Comparison of ENCODE assay signal across 2 cellular contexts in genomic region chr1:206506803-206507394, GRCh38.
A peak's percentile ranks its signal among the peaks of the same experiment; 100 is the strongest.
TF ChIP-seq lines count a peak whose summit lies in the region.

No MANE protein-coding gene starts in this region.

TF ChIP-seq in A549, 52 proteins besides CTCF, POLR2A, EP300 and RAD21:
- TF ChIP-seq TP53 (CRISPR knock-in tag; IDR thresholded peaks at IDR 0.05), result no peak
- no peak for TF ChIP-seq SMC3 (IDR thresholded peaks at IDR 0.05)
- TF ChIP-seq KDM5A (IDR thresholded peaks at IDR 0.05), result no peak
- no peak for TF ChIP-seq MAFK (IDR thresholded peaks at IDR 0.05; ENCODE audit: partially characterized antibody)
- no peak for TF ChIP-seq FOXS1 (CRISPR knock-in tag; IDR thresholded peaks at IDR 0.05)
- TF ChIP-seq KDM1A (IDR thresholded peaks at IDR 0.05; ENCODE audit: low read depth), result no peak

TF ChIP-seq in K562, 482 proteins besides CTCF, POLR2A, EP300 and RAD21:
- TF ChIP-seq FOXP1 (CRISPR knock-in tag; IDR thresholded peaks at IDR 0.05) (0 out of 2 replicates have a peak, but pooled peaks have one; percentile 34), SIX5 (IDR thresholded peaks at IDR 0.05; ENCODE audit: borderline replicate concordance in 1 of 2, insufficient read depth in 1 of 2, low read depth in 1 of 2, low read length in 2 of 2) (no peak), GABPB1 (CRISPR knock-in tag; IDR thresholded peaks at IDR 0.05) (no peak), FOXO4 (CRISPR knock-in tag; IDR thresholded peaks at IDR 0.05) (no peak), ZBTB33 (CRISPR knock-in tag; IDR thresholded peaks at IDR 0.05) (peak; percentile 58), ZNF639 (CRISPR knock-in tag; conservative IDR thresholded peaks at IDR 0.05 in 1 of 2, IDR thresholded peaks at IDR 0.05 in 1 of 2) (no peak), GABPB2 (CRISPR knock-in tag; conservative IDR thresholded peaks at IDR 0.05) (no peak), ELF4 (CRISPR knock-in tag; IDR thresholded peaks at IDR 0.05) (no peak), ZBTB34 (CRISPR knock-in tag; IDR thresholded peaks at IDR 0.05) (no peak), GMEB1 (CRISPR knock-in tag; IDR thresholded peaks at IDR 0.05) (no peak), MBD1 (CRISPR knock-in tag; IDR thresholded peaks at IDR 0.05) (peak; percentile 72; the same call in 1 of the 2 replicates), RBBP5 (IDR thresholded peaks at IDR 0.05; ENCODE audit: borderline replicate concordance, insufficient read depth, low read length, poor library complexity, severe bottlenecking) (peak; percentile 7), CREB5 (CRISPR knock-in tag; IDR thresholded peaks at IDR 0.05) (no peak), FOXA1 (IDR thresholded peaks at IDR 0.05; ENCODE audit: borderline replicate concordance) (no peak), RBM39 (optimal IDR thresholded peaks at IDR 0.05; ENCODE audit: low read depth, low read length) (no peak), MAX (CRISPR knock-in tag; IDR thresholded peaks at IDR 0.05) (0 out of 2 replicates have a peak, but pooled peaks have one; percentile 17), ZNF395 (CRISPR knock-in tag; IDR thresholded peaks at IDR 0.05) (peak; percentile 56; the same call in 1 of the 2 replicates)
